Comparison of ENCODE assay signal across 19 cellular contexts in genomic region chr9:114080773-114081440, GRCh38. TPM values are rescaled to one million over a fixed set of nuclear protein-coding genes. Genes with fewer than 3 reads are reported as not detected.
A peak's percentile ranks its signal among the peaks of the same experiment; 100 is the strongest.
DNase-seq lines count a peak whose midpoint lies in the region; ATAC-seq, FAIRE-seq and TF ChIP-seq lines count a peak whose summit lies in the region.
"Had no signal": no experiment of that assay in that cellular context is flagged by ENCODE, and none has a peak within 500 bp of the region (broad histone marks: within the 10 kb centered on the region; RNA-seq: fewer than 3 reads in every experiment).

No MANE protein-coding gene starts in this region.

- peaks cover 28% of the 10 kb centered on the region for H3K4me1 Mint-ChIP-seq in nephron

- TF ChIP-seq POLR2A in A549 (IDR thresholded peaks at IDR 0.05; ENCODE audit: low read length): no peak

- TF ChIP-seq CTCF in A549 (IDR thresholded peaks at IDR 0.05) (no peak), LNCaP clone FGC (IDR thresholded peaks at IDR 0.05; ENCODE audit: control insufficient read depth, extremely low read depth, insufficient read depth) (no peak), nephron (IDR thresholded peaks at IDR 0.05; ENCODE audit: unreplicated experiment in 3 of 3) (no peak)

- POLR2A ChIA-PET in A549 (lab: Yijun Ruan, JAX): no interaction called here

- CTCF ChIA-PET in A549 (lab: Yijun Ruan, JAX): interaction anchor here (0.9 to 10.1 kb wide), 11 partner anchors 9 to 317 kb away, joined by 3 to 191 read pairs (median 24); partner anchors contain the start of genes COL27A1 and KIF12

- peaks cover 74% of the 10 kb centered on the region for H3K4me1 ChIP-seq in A549
- H3K4me1 ChIP-seq: adrenal gland had no signal

- no peak overlapping the region for H3K4me3 ChIP-seq in A549
- H3K4me3 ChIP-seq in LNCaP clone FGC (ENCODE audit: low read depth, low read length): no peak overlapping the region
- H3K4me3 ChIP-seq: adrenal gland, coronary artery, PC-9, tibial artery had no signal

- H3K4me3 Mint-ChIP-seq in nephron: no peak overlapping the region

- H3K9me3 Mint-ChIP-seq in nephron: no peaks in the 10 kb centered on the region

- DNase-seq in A549 (ENCODE audit: low read depth in 1 of 2, low spot score in 1 of 2): peak; percentile 83 to 94
- peak; percentile 84 for DNase-seq in LNCaP clone FGC (ENCODE audit: low read depth)
- peak; percentile 38 for DNase-seq in islet precursor cell
- DNase-seq in stimulated activated naive CD4-positive, alpha-beta T cell treated with Interleukin-2 at 50 U/mL for 16 hours (lab: John Stamatoyannopoulos, UW): no peak
- DNase-seq in germinal center (ENCODE audit: low spot score): no peak
- DNase-seq: activated CD4-positive, alpha-beta T cell treated with anti-CD3 and anti-CD28 coated beads, Interleukin-2, amount 50 U/mL, for 48 hours; hypothalamus; left ventricle myocardium superior; NCI-H69; PC-9; stimulated activated CD4-positive, alpha-beta T cell treated with anti-CD3 and anti-CD28 coated beads, Interleukin-4, amount 100 ng/mL, for 24 hours; tibial artery had no signal

- TF ChIP-seq EP300 in A549 (IDR thresholded peaks at IDR 0.05): peak; percentile 28 to 62; a peak in 2 of 5 replicates

- H3K4me2 ChIP-seq in A549: peak overlapping the region; percentile 70
- H3K4me2 ChIP-seq: PC-9 had no signal

- H3K27ac Mint-ChIP-seq in nephron: peak overlapping the region; percentile 78 to 93 (median 86)

- no peaks in the 10 kb centered on the region for H3K36me3 Mint-ChIP-seq in nephron (ENCODE audit: low read depth)

- peak; percentile 97 for FAIRE-seq in A549 (lab: Jason Lieb, UNC)

- 2% methylated on average over 7 of the region's 7 CpGs for WGBS in A549 (ENCODE audit: missing lambda C conversion rate)

- peak overlapping the region; percentile 93 to 94 for H3K27ac ChIP-seq in A549
- H3K27ac ChIP-seq: adrenal gland, coronary artery, PC-9, tibial artery had no signal

- H3K9me3 ChIP-seq in A549: no peaks in the 10 kb centered on the region
- H3K9me3 ChIP-seq: adrenal gland, tibial artery had no signal

- peak; percentile 76 to 84 for ATAC-seq in A549
- ATAC-seq in GM21526 (IDR thresholded peaks at IDR 0.05; ENCODE audit: low FRiP score, unreplicated experiment): no peak
- ATAC-seq in GM18861 (IDR thresholded peaks at IDR 0.05; ENCODE audit: unreplicated experiment): no peak
- ATAC-seq: left ventricle myocardium superior, SK-N-SH treated with all-trans-retinoic acid at 6 μM for 48 hours had no signal

- TF ChIP-seq RAD21 in A549 (conservative IDR thresholded peaks at IDR 0.05 in 1 of 2, IDR thresholded peaks at IDR 0.05 in 1 of 2): peak; percentile 5 to 19; a peak in 1 of 5 replicates

- H3K27me3 Mint-ChIP-seq in nephron (ENCODE audit: low read depth): peaks cover 20% of the 10 kb centered on the region

TF ChIP-seq in A549, 52 proteins besides CTCF, POLR2A, EP300 and RAD21:
- no peak for TF ChIP-seq FOSL2 (IDR thresholded peaks at IDR 0.05)
- peak; percentile 47 for TF ChIP-seq FOSL2 (CRISPR knock-in tag; IDR thresholded peaks at IDR 0.05)
- no peak for TF ChIP-seq HDAC2 (IDR thresholded peaks at IDR 0.05)
- TF ChIP-seq HOXB13 (CRISPR knock-in tag; IDR thresholded peaks at IDR 0.05; ENCODE audit: low read depth): 0 out of 2 replicates have a peak, but pooled peaks have one; percentile 21
- TF ChIP-seq JUNB (IDR thresholded peaks at IDR 0.05): peak; percentile 45
- TF ChIP-seq MAX (IDR thresholded peaks at IDR 0.05): peak; percentile 58; the same call in 1 of the 2 replicates
- TF ChIP-seq GATA3 (IDR thresholded peaks at IDR 0.05; ENCODE audit: borderline replicate concordance): peak; percentile 75
- peak in 1 of 2 experiments; percentile 52; a peak in 2 of 4 replicates for TF ChIP-seq CEBPB (IDR thresholded peaks at IDR 0.05)
- TF ChIP-seq SMC3 (IDR thresholded peaks at IDR 0.05): peak; percentile 19; the same call in 1 of the 3 replicates
- TF ChIP-seq JUN (IDR thresholded peaks at IDR 0.05): peak; percentile 69 to 78; a peak in 4 of 5 replicates
- no peak for TF ChIP-seq ELK1 (IDR thresholded peaks at IDR 0.05; ENCODE audit: low read depth, low read length)
TF ChIP-seq in A549: peak in this region for 8.

RNA-seq across cellular contexts. Expression of gene AMBP, which starts 2.8 kb away (rescaled TPM):
- polyA plus RNA-seq in A549 (2011; rRNA removed) (9.4 and 9.9 TPM in 2 replicates), A549 (2017; fragmentation: RNase III; extraction: RNeasy Plus Mini Kit Qiagen cat#74134 plus additional on column Dnase treatment) (6.1 to 9.2 TPM (median 6.8 TPM) in 3 replicates)
- 5.5 and 6.4 TPM in 2 replicates for polyA plus RNA-seq in A549 (2012; cell fraction: cytosol; rRNA removed)
- 9.1 and 9.3 TPM in 2 replicates for polyA plus RNA-seq in A549 (2012; cell fraction: nucleus; rRNA removed)
- polyA minus RNA-seq in A549 (2011; rRNA and poly(A)+ RNA removed): 4.5 and 8.3 TPM in 2 replicates
- polyA plus RNA-seq: neural cell had no signal

RNA-seq across cellular contexts. Expression of gene KIF12, which starts 18.2 kb away (rescaled TPM):
- polyA plus RNA-seq in A549 (2011; rRNA removed) (6.2 and 6.3 TPM in 2 replicates), A549 (2017; fragmentation: RNase III; extraction: RNeasy Plus Mini Kit Qiagen cat#74134 plus additional on column Dnase treatment) (4.4 to 6.0 TPM (median 5.2 TPM) in 3 replicates)
- polyA plus RNA-seq in A549 (2012; cell fraction: cytosol; rRNA removed): 3.5 and 6.1 TPM in 2 replicates
- 17.1 and 24.5 TPM in 2 replicates for polyA plus RNA-seq in A549 (2012; cell fraction: nucleus; rRNA removed)
- 4.5 and 9.5 TPM in 2 replicates for polyA minus RNA-seq in A549 (2011; rRNA and poly(A)+ RNA removed)
- polyA plus RNA-seq: neural cell had no signal

Comparison
In these comparisons a context has a peak if more than half of its experiments do, and no peak if none do; other contexts are left out.
1. ATAC-seq: peak in A549 (2 of 2); none in GM21526 (single experiment) and GM18861 (single experiment).
2. DNase-seq: peak in A549 (2 of 2), LNCaP clone FGC (single experiment) and islet precursor cell (single experiment); none in stimulated activated naive CD4-positive, alpha-beta T cell treated with Interleukin-2 at 50 U/mL for 16 hours (single experiment) and germinal center (single experiment).